Comparison of ENCODE assay signal across 1 cellular context in genomic region chr17:75842411-75842810, GRCh38.
TF ChIP-seq lines count a peak whose summit lies in the region.

No MANE protein-coding gene starts in this region.

TF ChIP-seq in SK-N-SH treated with all-trans-retinoic acid at 6 μM for 48 hours, 23 proteins besides CTCF, POLR2A, EP300 and RAD21 (continued from another document):
- no peak for TF ChIP-seq TSHZ2 (CRISPR knock-in tag; IDR thresholded peaks at IDR 0.05)
